Comparison of ENCODE assay signal across 6 cellular contexts in the genomic region with DNA sequence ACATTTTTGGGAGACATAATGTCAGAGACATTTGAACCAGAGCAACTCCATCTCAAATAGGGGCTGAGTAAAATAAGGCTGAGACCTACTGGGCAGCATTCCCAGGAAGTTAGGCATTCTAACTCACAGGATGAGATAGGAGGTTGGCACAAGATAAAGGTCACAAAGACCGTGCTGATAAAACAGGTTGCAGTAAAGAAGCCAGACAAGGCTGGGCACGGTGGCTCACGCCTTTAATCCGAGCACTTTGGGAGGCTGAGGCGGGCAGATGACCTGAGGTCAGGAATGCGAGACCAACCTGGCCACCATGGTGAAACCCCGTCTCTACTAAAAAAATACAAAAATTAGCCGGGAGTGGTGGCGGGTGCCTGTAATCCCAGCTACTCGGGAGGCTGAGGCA. TPM values are rescaled to one million over a fixed set of nuclear protein-coding genes. Genes with fewer than 3 reads are reported as not detected.
DNase-seq lines count a peak whose midpoint lies in the region; ATAC-seq and TF ChIP-seq lines count a peak whose summit lies in the region.
"Not testable (repeated sequence)": the region's sequence is repeated elsewhere in the genome, so short reads cannot be mapped to it uniquely, and the experiment has no call there.

No MANE protein-coding gene starts in this region.

- DNase-seq in CD4-positive, CD25-positive, alpha-beta regulatory T cell; left ventricle myocardium inferior: not testable (repeated sequence)

- not testable (repeated sequence) for H3K27me3 Mint-ChIP-seq in CD4-positive, CD25-positive, alpha-beta regulatory T cell; dendritic cell treated with granulocyte-macrophage colony-stimulating factor and Interleukin-4, amounts not matched to agents 40 ng/mL and 50 ng/mL, for 4 days; stimulated activated memory B cell treated with anti-CD40 and anti-IgM and Interleukin-4, amounts not matched to agents 10 μg/mL and 1 μg/mL and 100 μg/mL, for 72 hours

- not testable (repeated sequence) for TF ChIP-seq CTCF in VCaP (conservative IDR thresholded peaks at IDR 0.05); left ventricle myocardium inferior (IDR thresholded peaks at IDR 0.05; ENCODE audit: borderline replicate concordance); neutrophil (IDR thresholded peaks at IDR 0.05)

- not testable (repeated sequence) for H3K9me3 ChIP-seq in CD4-positive, CD25-positive, alpha-beta regulatory T cell (ENCODE audit: control insufficient read depth in 2 of 2, low read length in 2 of 2); left ventricle myocardium inferior (replicated peaks); neutrophil

- not testable (repeated sequence) for H3K36me3 Mint-ChIP-seq in CD4-positive, CD25-positive, alpha-beta regulatory T cell; stimulated activated memory B cell treated with anti-CD40 and anti-IgM and Interleukin-4, amounts not matched to agents 10 μg/mL and 1 μg/mL and 100 μg/mL, for 72 hours
- H3K36me3 Mint-ChIP-seq in dendritic cell treated with granulocyte-macrophage colony-stimulating factor and Interleukin-4, amounts not matched to agents 40 ng/mL and 50 ng/mL, for 4 days (ENCODE audit: low read depth) = peaks cover 11% of the 10 kb centered on the region

- not testable (repeated sequence) for H3K27me3 ChIP-seq in CD4-positive, CD25-positive, alpha-beta regulatory T cell (ENCODE audit: control insufficient read depth, insufficient read depth, low read length); left ventricle myocardium inferior (ENCODE audit: low read depth); neutrophil

- intact Hi-C loops in dendritic cell treated with granulocyte-macrophage colony-stimulating factor and Interleukin-4, amounts not matched to agents 40 ng/mL and 50 ng/mL, for 4 days (cut with micrococcal nuclease); left ventricle myocardium inferior (cut with micrococcal nuclease): not testable (repeated sequence)

- H3K4me1 ChIP-seq in CD4-positive, CD25-positive, alpha-beta regulatory T cell (ENCODE audit: control insufficient read depth, insufficient read depth, low read length, poor library complexity, severe bottlenecking) = peaks cover 26% of the 10 kb centered on the region
- peaks cover 50% of the 10 kb centered on the region for H3K4me1 ChIP-seq in left ventricle myocardium inferior
- H3K4me1 ChIP-seq in neutrophil (ENCODE audit: control insufficient read depth in 1 of 2, insufficient read depth in 1 of 2, low read depth in 1 of 2, low read length in 1 of 2) = peaks cover 82 to 84% of the 10 kb centered on the region in 2 experiments

- not testable (repeated sequence) for ATAC-seq in CD4-positive, CD25-positive, alpha-beta regulatory T cell (ENCODE audit: low read depth in 2 of 2); stimulated activated memory B cell treated with anti-CD40 and anti-IgM and Interleukin-4, amounts not matched to agents 10 μg/mL and 1 μg/mL and 100 μg/mL, for 72 hours

- H3K9me3 Mint-ChIP-seq in CD4-positive, CD25-positive, alpha-beta regulatory T cell; dendritic cell treated with granulocyte-macrophage colony-stimulating factor and Interleukin-4, amounts not matched to agents 40 ng/mL and 50 ng/mL, for 4 days; stimulated activated memory B cell treated with anti-CD40 and anti-IgM and Interleukin-4, amounts not matched to agents 10 μg/mL and 1 μg/mL and 100 μg/mL, for 72 hours: not testable (repeated sequence)

- H3K27ac ChIP-seq in CD4-positive, CD25-positive, alpha-beta regulatory T cell (ENCODE audit: insufficient read depth, low read length, poor library complexity, severe bottlenecking) = not testable (repeated sequence)
- peak overlapping the region; percentile 17 for H3K27ac ChIP-seq in VCaP
- peak overlapping the region; percentile 41 for H3K27ac ChIP-seq in left ventricle myocardium inferior (replicated peaks)
- H3K27ac ChIP-seq in neutrophil = peak overlapping the region; percentile 94

- H3K27ac Mint-ChIP-seq in CD4-positive, CD25-positive, alpha-beta regulatory T cell = not testable (repeated sequence)
- H3K27ac Mint-ChIP-seq in dendritic cell treated with granulocyte-macrophage colony-stimulating factor and Interleukin-4, amounts not matched to agents 40 ng/mL and 50 ng/mL, for 4 days = peak overlapping the region; percentile 5
- peak overlapping the region; percentile 23 for H3K27ac Mint-ChIP-seq in stimulated activated memory B cell treated with anti-CD40 and anti-IgM and Interleukin-4, amounts not matched to agents 10 μg/mL and 1 μg/mL and 100 μg/mL, for 72 hours

- H3K4me3 ChIP-seq in CD4-positive, CD25-positive, alpha-beta regulatory T cell (ENCODE audit: low read depth, low read length); left ventricle myocardium inferior: not testable (repeated sequence)
- peak overlapping the region in 1 of 2 experiments; percentile 37 for H3K4me3 ChIP-seq in neutrophil (ENCODE audit: low read depth in 1 of 2, low read length in 1 of 2)

- H3K36me3 ChIP-seq in CD4-positive, CD25-positive, alpha-beta regulatory T cell (ENCODE audit: control insufficient read depth, insufficient read depth, low read length); left ventricle myocardium inferior; neutrophil: not testable (repeated sequence)

- H3K4me3 Mint-ChIP-seq in CD4-positive, CD25-positive, alpha-beta regulatory T cell = peak overlapping the region in 3 of 4 donors; percentile 42 to 88 (median 62)
- H3K4me3 Mint-ChIP-seq in dendritic cell treated with granulocyte-macrophage colony-stimulating factor and Interleukin-4, amounts not matched to agents 40 ng/mL and 50 ng/mL, for 4 days; stimulated activated memory B cell treated with anti-CD40 and anti-IgM and Interleukin-4, amounts not matched to agents 10 μg/mL and 1 μg/mL and 100 μg/mL, for 72 hours: not testable (repeated sequence)

- H3K4me1 Mint-ChIP-seq in CD4-positive, CD25-positive, alpha-beta regulatory T cell = peaks cover 13 to 41% (median 29%) of the 10 kb centered on the region in 4 donors
- peaks cover 29% of the 10 kb centered on the region for H3K4me1 Mint-ChIP-seq in dendritic cell treated with granulocyte-macrophage colony-stimulating factor and Interleukin-4, amounts not matched to agents 40 ng/mL and 50 ng/mL, for 4 days (ENCODE audit: low read depth)
- peaks cover 27% of the 10 kb centered on the region for H3K4me1 Mint-ChIP-seq in stimulated activated memory B cell treated with anti-CD40 and anti-IgM and Interleukin-4, amounts not matched to agents 10 μg/mL and 1 μg/mL and 100 μg/mL, for 72 hours

RNA-seq across cellular contexts. Expression of a gene that starts 4.2 kb away (rescaled TPM):
- total RNA-seq in CD4-positive, CD25-positive, alpha-beta regulatory T cell = 29.3 TPM
- 1 to 10 TPM; 5.6 to 9.8 (median 7.6) TPM for polyA plus RNA-seq in CD4-positive, CD25-positive, alpha-beta regulatory T cell
- 37.3 TPM for total RNA-seq in left ventricle myocardium inferior
